In the genomic region with DNA sequence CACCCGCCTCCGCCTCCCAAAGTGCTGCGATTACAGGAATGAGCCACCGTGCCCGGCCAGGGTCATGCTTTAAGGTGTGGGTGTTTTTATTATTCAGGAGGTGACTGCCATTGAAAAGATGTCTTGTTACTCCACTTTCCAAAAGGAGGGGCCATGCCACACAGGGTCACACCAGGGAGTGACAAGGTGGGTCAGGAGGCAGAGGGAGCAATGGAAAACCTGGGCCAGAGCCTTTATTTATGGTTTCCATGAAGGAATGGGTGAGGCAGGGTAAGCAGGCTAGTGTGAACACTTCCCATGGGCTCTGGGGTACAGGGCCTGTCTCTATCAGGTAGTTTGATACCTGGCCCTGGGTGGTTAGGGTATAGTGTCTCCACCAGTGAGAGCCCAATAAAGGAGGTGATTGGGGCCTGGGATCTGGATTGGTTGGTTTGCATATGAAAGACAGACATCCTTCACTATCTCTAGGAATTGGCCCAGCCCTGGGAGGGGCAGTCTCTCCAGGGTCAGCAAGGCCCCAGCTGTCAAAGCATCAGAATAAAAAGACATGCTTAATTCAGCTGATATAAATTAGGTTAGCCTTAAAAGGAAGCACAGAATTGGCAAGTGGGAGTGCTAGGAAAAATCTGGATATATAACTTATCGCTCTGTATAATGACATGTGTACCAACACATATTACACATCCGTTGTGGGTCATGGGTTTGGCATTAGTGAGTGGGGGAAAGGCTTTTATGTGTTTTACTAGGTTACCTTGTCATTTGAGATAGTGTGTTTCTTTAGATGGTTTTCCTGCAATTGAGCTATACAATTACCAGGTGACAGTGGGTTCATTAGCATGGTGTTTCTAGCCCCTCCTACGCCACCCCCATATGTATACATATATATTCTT, we compare ENCODE assay signal across 30 cellular contexts. TPM values are rescaled to one million over a fixed set of nuclear protein-coding genes. Genes with fewer than 3 reads are reported as not detected.
"Had no signal": no experiment of that assay in that cellular context is flagged by ENCODE, and none has a peak within 500 bp of the region (broad histone marks: within the 10 kb centered on the region; RNA-seq: fewer than 3 reads in every experiment).

No MANE protein-coding gene starts in this region.

- H3K4me3 Mint-ChIP-seq: activated B cell treated with CpG ODN at 0.5 μM for 24 hours; activated CD4-positive, alpha-beta T cell treated with anti-CD3 and anti-CD28 coated beads for 36 hours; activated naive CD8-positive, alpha-beta T cell; activated T-cell treated with anti-CD3 and anti-CD28 coated beads, Interleukin-2, amount 50 U/mL, for 4 hours; central memory CD8-positive, alpha-beta T cell; immature natural killer cell; naive B cell had no signal

- H3K9me3 Mint-ChIP-seq: activated B cell treated with CpG ODN at 0.5 μM for 24 hours; activated T-cell treated with anti-CD3 and anti-CD28 coated beads, Interleukin-2, amount 50 U/mL, for 4 hours; activated T-helper 2 cell treated with anti-CD3 and anti-CD28 coated beads, Interferon-gamma antibody, Interleukin-2, Interleukin-4, amounts not matched to agents 10 μg/mL and 5 μg/mL and 100 μg/mL, durations not matched to agents 14 hours and 24 hours and 36 hours; central memory CD8-positive, alpha-beta T cell had no signal

- H3K36me3 ChIP-seq: adrenal gland, ascending aorta, left lung, sigmoid colon, upper lobe of left lung had no signal

- H3K27ac Mint-ChIP-seq: activated B cell treated with CpG ODN at 0.5 μM for 24 hours; activated CD4-positive, alpha-beta T cell treated with anti-CD3 and anti-CD28 coated beads for 36 hours; activated naive CD8-positive, alpha-beta T cell; activated T-helper 2 cell treated with anti-CD3 and anti-CD28 coated beads, Interferon-gamma antibody, Interleukin-2, Interleukin-4, amounts not matched to agents 10 μg/mL and 5 μg/mL and 100 μg/mL, durations not matched to agents 14 hours and 24 hours and 36 hours; immature natural killer cell; naive B cell had no signal

- H3K36me3 Mint-ChIP-seq: activated naive CD8-positive, alpha-beta T cell; immature natural killer cell; naive B cell had no signal

- H3K4me1 Mint-ChIP-seq: activated B cell treated with CpG ODN at 0.5 μM for 24 hours; activated CD4-positive, alpha-beta T cell treated with anti-CD3 and anti-CD28 coated beads for 36 hours; central memory CD8-positive, alpha-beta T cell; immature natural killer cell; naive B cell had no signal

- H3K4me3 ChIP-seq: adrenal gland, ascending aorta, left lung, lung, sigmoid colon, smooth muscle cell, upper lobe of left lung had no signal

- H3K27me3 ChIP-seq: adrenal gland, ascending aorta, left lung, sigmoid colon, upper lobe of left lung had no signal

- ATAC-seq: activated CD4-positive, alpha-beta T cell treated with anti-CD3 and anti-CD28 coated beads for 36 hours; activated T-cell treated with anti-CD3 and anti-CD28 coated beads, Interleukin-2, amount 50 U/mL, for 4 hours; esophagus mucosa; left lung had no signal

- DNase-seq: activated B cell treated with CpG ODN at 0.5 μM for 24 hours; activated CD4-positive, alpha-beta T cell treated with anti-CD3 and anti-CD28 coated beads for 36 hours; activated CD4-positive, alpha-beta T cell treated with anti-CD3 and anti-CD28 coated beads, Interleukin-2, amount 50 U/mL, for 4 hours; activated CD8-positive, alpha-beta memory T cell treated with anti-CD3 and anti-CD28 coated beads for 24 hours; activated CD8-positive, alpha-beta memory T cell treated with anti-CD3 and anti-CD28 coated beads, Interleukin-2, amount 50 U/mL, for 4 hours; activated naive CD4-positive, alpha-beta T cell; activated T-cell treated with anti-CD3 and anti-CD28 coated beads, Interleukin-2, amount 50 U/mL, for 4 hours; adrenal gland; effector memory CD4-positive, alpha-beta T cell; immature natural killer cell; left lung; naive B cell; occipital lobe; retina; sigmoid colon; stimulated activated CD4-positive, alpha-beta T cell treated with anti-CD3 and anti-CD28 coated beads, Interleukin-15, amount 100 ng/mL, for 24 hours; stimulated activated CD4-positive, alpha-beta T cell treated with anti-CD3 and anti-CD28 coated beads, Interleukin-2, amount 100 ng/mL, for 48 hours; stimulated activated CD8-positive, alpha-beta memory T cell treated with anti-CD3 and anti-CD28 coated beads, Interleukin-4, amount 100 ng/mL, for 48 hours; stimulated activated naive CD4-positive, alpha-beta T cell; T-helper 1 cell; T-helper 9 cell; upper lobe of left lung had no signal

- H3K27ac ChIP-seq: adrenal gland, ascending aorta, left lung, sigmoid colon, upper lobe of left lung had no signal

RNA-seq across cellular contexts. Expression of a gene that starts 18.6 kb away (rescaled TPM):
- total RNA-seq: activated B cell treated with CpG ODN at 0.5 μM for 24 hours; activated T-cell treated with anti-CD3 and anti-CD28 coated beads, Interleukin-2, amount 50 U/mL, for 4 hours; dermis microvascular lymphatic vessel endothelial cell had no signal
